In the genomic region with DNA sequence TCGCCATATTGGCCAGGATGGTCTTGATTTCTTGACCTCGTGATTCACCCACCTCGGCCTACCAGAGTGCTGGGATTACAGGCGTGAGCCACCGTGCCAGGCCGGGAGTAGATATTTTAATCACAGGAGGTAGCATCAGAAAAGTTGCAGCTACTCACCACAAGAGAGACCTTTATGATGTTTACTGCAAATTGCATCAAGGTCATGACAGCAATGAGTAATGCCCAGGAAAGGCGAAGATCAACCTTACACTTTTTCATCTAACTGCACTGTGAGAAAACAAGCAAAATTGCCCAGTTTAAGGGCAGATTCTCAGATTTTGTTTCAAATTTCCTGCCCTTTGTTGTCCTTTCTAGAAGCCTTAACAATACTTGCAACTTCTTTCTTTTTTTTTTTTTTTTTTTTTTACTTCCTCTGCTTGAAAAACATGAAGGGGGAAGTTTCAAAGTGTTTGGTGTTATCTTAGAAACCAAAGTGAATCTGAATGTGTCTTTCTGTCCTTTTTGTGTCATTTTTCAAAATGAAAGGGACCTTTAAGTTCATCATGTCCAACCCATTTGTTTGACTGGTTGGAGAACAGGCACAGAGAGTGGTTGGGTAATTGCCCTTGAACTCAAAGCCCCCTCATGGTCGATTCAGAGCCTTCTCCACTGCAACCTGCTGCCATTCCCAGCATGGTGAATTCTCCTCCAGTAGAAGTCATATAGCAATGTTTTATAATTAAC, we compare ENCODE assay signal across 9 cellular contexts. TPM values are rescaled to one million over a fixed set of nuclear protein-coding genes. Genes with fewer than 3 reads are reported as not detected.
A peak's percentile ranks its signal among the peaks of the same experiment; 100 is the strongest.
DNase-seq lines count a peak whose midpoint lies in the region; TF ChIP-seq lines count a peak whose summit lies in the region.
"Had no signal": no experiment of that assay in that cellular context is flagged by ENCODE, and none has a peak within 500 bp of the region (broad histone marks: within the 10 kb centered on the region; RNA-seq: fewer than 3 reads in every experiment).

No MANE protein-coding gene starts in this region.

- H3K9me2 ChIP-seq in Karpas-422 (replicated peaks; ENCODE audit: insufficient read depth, low read length), result no peaks in the 10 kb centered on the region

- H3K4me3 Mint-ChIP-seq in MCF 10A (ENCODE audit: unreplicated experiment), result no peak overlapping the region
- no peak overlapping the region for H3K4me3 Mint-ChIP-seq in chondrocyte (ENCODE audit: unreplicated experiment)

- no peak overlapping the region for H3K4me3 ChIP-seq in mammary epithelial cell (replicated peaks in 1 of 3; ENCODE audit: insufficient read depth in 1 of 3, low read depth in 2 of 3, low read length in 3 of 3)
- no peak overlapping the region for H3K4me3 ChIP-seq in thymus (ENCODE audit: low read length)
- H3K4me3 ChIP-seq in Karpas-422 (ENCODE audit: low read length), result no peak overlapping the region

- DNase-seq in MCF 10A (ENCODE audit: unreplicated experiment) (peak; percentile 82), mammary epithelial cell (no peak), fibroblast of the conjunctiva (ENCODE audit: low read depth) (peak; percentile 47), Karpas-422 (no peak), chondrocyte (ENCODE audit: low spot score) (no peak), inferior parietal cortex (ENCODE audit: extremely low spot score) (no peak)
- peak; percentile 64 to 72 for DNase-seq in activated CD4-positive, alpha-beta T cell treated with anti-CD3 and anti-CD28 coated beads, Interleukin-2, amount 50 U/mL, for 48 hours

- H3K27ac Mint-ChIP-seq in MCF 10A (ENCODE audit: low read depth, unreplicated experiment), result peak overlapping the region; percentile 86
- H3K27ac Mint-ChIP-seq in chondrocyte (ENCODE audit: unreplicated experiment), result no peak overlapping the region

- dilution Hi-C loops in mammary epithelial cell (cut with HindIII; ENCODE audit: low sequenced_read_pairs), result no loop called here

- no peak for TF ChIP-seq CTCF in MCF 10A (IDR thresholded peaks at IDR 0.05; ENCODE audit: unreplicated experiment)
- no peak for TF ChIP-seq CTCF in mammary epithelial cell (conservative IDR thresholded peaks at IDR 0.05 in 1 of 2, IDR thresholded peaks at IDR 0.05 in 1 of 2; ENCODE audit: extremely low read depth in 1 of 2, insufficient read depth in 1 of 2, low read depth in 1 of 2, low read length in 2 of 2)
- TF ChIP-seq CTCF in chondrocyte (IDR thresholded peaks at IDR 0.05), result no peak

- H4K20me1 ChIP-seq in mammary epithelial cell (ENCODE audit: insufficient read depth, low read length), result peaks cover 13% of the 10 kb centered on the region
- H4K20me1 ChIP-seq in Karpas-422 (ENCODE audit: insufficient read depth, low read depth, low read length), result no peaks in the 10 kb centered on the region

- H3K4me1 ChIP-seq in mammary epithelial cell (ENCODE audit: insufficient read depth, low read length), result peaks cover 63% of the 10 kb centered on the region
- H3K4me1 ChIP-seq in thymus (ENCODE audit: control insufficient read depth, insufficient read depth, low read length), result peaks cover 31% of the 10 kb centered on the region
- H3K4me1 ChIP-seq in Karpas-422 (ENCODE audit: low read length), result no peaks in the 10 kb centered on the region

- in situ Hi-C loops in mammary epithelial cell (cut with MboI; ENCODE audit: low sequenced_read_pairs in 2 of 2), result no loop called here

- intact Hi-C loops in MCF 10A (cut with micrococcal nuclease) (no loop called here), mammary epithelial cell (cut with micrococcal nuclease) (loop anchor here (1.0 kb wide), 1 partner anchor 13 kb away; no protein-coding TSS in a partner anchor)

- H3K4me1 Mint-ChIP-seq in MCF 10A (ENCODE audit: insufficient read depth, unreplicated experiment) (peaks cover 63% of the 10 kb centered on the region), chondrocyte (ENCODE audit: low read depth) (peaks cover 29% of the 10 kb centered on the region)

- H3K27ac ChIP-seq in mammary epithelial cell (ENCODE audit: insufficient read depth, low read depth, low read length) (no peak overlapping the region), thymus (ENCODE audit: low read depth) (peak overlapping the region; percentile 91), Karpas-422 (ENCODE audit: low read length) (no peak overlapping the region)
- H3K27ac ChIP-seq: C4-2B had no signal

- no peak overlapping the region for H3K9ac ChIP-seq in mammary epithelial cell (ENCODE audit: insufficient read depth, low read length)
- no peak overlapping the region for H3K9ac ChIP-seq in Karpas-422 (ENCODE audit: low read length)

- no peaks in the 10 kb centered on the region for H3K27me3 ChIP-seq in mammary epithelial cell (ENCODE audit: insufficient read depth, low read length)
- no peaks in the 10 kb centered on the region for H3K27me3 ChIP-seq in thymus (ENCODE audit: control insufficient read depth, insufficient read depth)
- H3K27me3 ChIP-seq in Karpas-422 (ENCODE audit: low read length), result no peaks in the 10 kb centered on the region

- WGBS in mammary epithelial cell (ENCODE audit: low coverage, missing lambda C conversion rate), result 94% methylated on average over 8 of the region's 8 CpGs
- 40% methylated on average over 8 of the region's 8 CpGs for WGBS in thymus

- H3K36me3 Mint-ChIP-seq in MCF 10A (ENCODE audit: insufficient read depth, unreplicated experiment) (peaks cover 77% of the 10 kb centered on the region), chondrocyte (ENCODE audit: low read depth) (no peaks in the 10 kb centered on the region)

- H3K4me2 ChIP-seq in mammary epithelial cell (ENCODE audit: insufficient read depth, low read depth, low read length) (no peak overlapping the region), Karpas-422 (ENCODE audit: low read depth, low read length, poor library complexity, severe bottlenecking) (no peak overlapping the region)

- H3K79me2 ChIP-seq in mammary epithelial cell (ENCODE audit: insufficient read depth, low read length), result peaks cover 100% of the 10 kb centered on the region
- no peaks in the 10 kb centered on the region for H3K79me2 ChIP-seq in Karpas-422 (ENCODE audit: low read length)

- BruUV-seq in MCF 10A (replicated peaks; lab: Mats Ljungman, UMichigan) (no TSS peak), mammary epithelial cell (replicated peaks; lab: Mats Ljungman, UMichigan) (no TSS peak)

- H3K9me3 Mint-ChIP-seq in MCF 10A (ENCODE audit: unreplicated experiment) (no peaks in the 10 kb centered on the region), chondrocyte (ENCODE audit: low read depth) (no peaks in the 10 kb centered on the region)

- POLR2A ChIA-PET in MCF 10A (lab: Yijun Ruan, JAX), result interaction anchor here (0.5 to 5.5 kb wide), 13 partner anchors 11 to 323 kb away, joined by 3 to 58 read pairs (median 4); a partner anchor contains a TSS

- H2AFZ ChIP-seq in mammary epithelial cell (ENCODE audit: low read depth, low read length), result no peak overlapping the region
- no peak overlapping the region for H2AFZ ChIP-seq in Karpas-422 (ENCODE audit: low read length)

- CTCF ChIA-PET in MCF 10A (lab: Yijun Ruan, JAX), result interaction anchor here (0.6 to 0.7 kb wide), 2 partner anchors 16 to 23 kb away, joined by 3 read pairs; no protein-coding TSS in a partner anchor
- CTCF ChIA-PET in mammary epithelial cell (lab: Charles Lee; ENCODE audit: low non-redundant PET), result no interaction called here

- no peaks in the 10 kb centered on the region for H3K27me3 Mint-ChIP-seq in MCF 10A (ENCODE audit: insufficient read depth, unreplicated experiment)
- H3K27me3 Mint-ChIP-seq in chondrocyte (ENCODE audit: low read depth), result no peaks in the 10 kb centered on the region

- H3K9me3 ChIP-seq in mammary epithelial cell (replicated peaks; ENCODE audit: insufficient read depth, low read length) (no peaks in the 10 kb centered on the region), thymus (ENCODE audit: control insufficient read depth) (no peaks in the 10 kb centered on the region), Karpas-422 (ENCODE audit: low read length) (no peaks in the 10 kb centered on the region)

- peaks cover 52% of the 10 kb centered on the region for H3K36me3 ChIP-seq in mammary epithelial cell (ENCODE audit: insufficient read depth, low read length)
- H3K36me3 ChIP-seq in thymus (ENCODE audit: control insufficient read depth, insufficient read depth), result no peaks in the 10 kb centered on the region
- H3K36me3 ChIP-seq in Karpas-422 (ENCODE audit: insufficient read depth, low read length), result no peaks in the 10 kb centered on the region

RNA-seq across cellular contexts. Expression of a gene that starts 25.0 kb away (rescaled TPM):
- total RNA-seq in MCF 10A (2022) (103 and 104 TPM in 2 replicates), mammary epithelial cell (100 to 1,000 TPM; 149 to 179 TPM), chondrocyte (25.7 to 52.2 TPM (median 28.4 TPM) in 3 replicates)
- polyA plus RNA-seq in mammary epithelial cell (289 TPM), thymus (51.3 TPM)
- 320 TPM for polyA minus RNA-seq in mammary epithelial cell
- not detected in 2 replicates for total RNA-seq in Karpas-422 (2014; rRNA removed; shearing (Covaris generic); ENCODE audit: low replicate concordance)

Comparison
In these comparisons a context has a peak if more than half of its experiments do, and no peak if none do; other contexts are left out.
1. DNase-seq: peak in MCF 10A (single experiment), activated CD4-positive, alpha-beta T cell treated with anti-CD3 and anti-CD28 coated beads, Interleukin-2, amount 50 U/mL, for 48 hours (2 of 2) and fibroblast of the conjunctiva (single experiment); none in mammary epithelial cell (single experiment), Karpas-422 (single experiment), chondrocyte (single experiment) and inferior parietal cortex (single experiment).
2. RNA of a gene that starts 25.0 kb away (total RNA-seq): 149 to 179 TPM in mammary epithelial cell, 103 to 104 TPM in MCF 10A and 25.7 to 52.2 TPM in chondrocyte; not detected in Karpas-422; every median in the first group is over 10 times any median in the second.